In the genomic region with DNA sequence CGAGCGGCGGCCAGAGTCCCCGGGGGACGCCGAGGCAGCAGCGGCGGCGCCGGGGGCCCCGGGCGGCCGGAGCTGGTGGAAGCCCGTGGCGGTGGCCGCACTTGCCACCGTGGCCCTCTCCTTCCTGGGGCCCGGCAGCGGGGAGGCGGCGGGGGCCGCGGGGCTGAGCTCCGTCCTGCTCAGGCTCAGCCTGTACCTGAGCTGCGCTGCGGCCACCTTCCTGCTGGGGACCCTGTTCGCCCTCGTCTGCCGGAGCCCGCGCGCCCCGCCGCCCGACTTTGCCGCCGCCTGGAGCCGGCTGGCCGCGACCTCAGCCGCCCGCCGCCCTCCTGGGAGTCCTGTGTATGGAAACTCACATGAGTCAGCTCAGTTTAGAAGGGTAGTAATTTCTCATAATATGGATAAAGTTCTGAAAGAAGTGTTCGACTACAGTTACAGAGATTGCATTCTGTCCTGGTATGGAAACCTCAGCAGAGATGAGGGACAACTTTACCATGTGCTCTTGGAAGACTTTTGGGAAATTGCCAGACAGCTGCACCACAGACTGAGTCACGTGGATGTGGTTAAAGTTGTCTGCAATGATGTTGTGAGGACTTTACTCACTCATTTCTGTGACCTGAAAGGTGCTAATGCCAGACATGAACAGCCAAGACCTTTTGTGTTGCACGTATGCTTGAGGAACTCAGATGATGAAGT, we compare ENCODE assay signal across 7 cellular contexts.
A peak's percentile ranks its signal among the peaks of the same experiment; 100 is the strongest.
DNase-seq lines count a peak whose midpoint lies in the region; ATAC-seq and TF ChIP-seq lines count a peak whose summit lies in the region.
"Not testable (repeated sequence)": the region's sequence is repeated elsewhere in the genome, so short reads cannot be mapped to it uniquely, and the experiment has no call there.

No MANE protein-coding gene starts in this region.

- H3K36me3 ChIP-seq in colonic mucosa, result not testable (repeated sequence)

- TF ChIP-seq CTCF in colonic mucosa (IDR thresholded peaks at IDR 0.05), result not testable (repeated sequence)

- intact Hi-C loops in colonic mucosa (cut with DNase I), result loop anchor here (10.0 kb wide), 1 partner anchor 58 kb away; no protein-coding TSS in a partner anchor

- ATAC-seq in GM18909 (IDR thresholded peaks at IDR 0.05; ENCODE audit: poor library complexity, unreplicated experiment) (peak; percentile 54), HG03039 (IDR thresholded peaks at IDR 0.05; ENCODE audit: unreplicated experiment) (peak; percentile 42)

- peak overlapping the region; percentile 32 for H3K27ac ChIP-seq in colonic mucosa
- peak overlapping the region in 17 of 21 experiments; percentile 12 to 77 (median 63) for H3K27ac ChIP-seq in skin epidermis

- not testable (repeated sequence) for H3K9me3 ChIP-seq in colonic mucosa

- H3K4me3 ChIP-seq in colonic mucosa (peak overlapping the region; percentile 40), skin epidermis (peak overlapping the region; percentile 23 to 51 (median 43))

- DNase-seq in NCI-H2227 treated with DMSO at 0.1 percent for 48 hours (lab: John Stamatoyannopoulos, UW), result peak; percentile 24
- DNase-seq in activated CD4-positive, alpha-beta T cell treated with anti-CD3 and anti-CD28 coated beads, Interleukin-2, amount 50 U/mL, for 48 hours, result peak; percentile 37 to 53
- DNase-seq in colonic mucosa, result peak; percentile 37
- DNase-seq in islet precursor cell, result peak; percentile 86

- H3K9ac ChIP-seq in colonic mucosa (ENCODE audit: low read depth in 2 of 2, low read length in 2 of 2), result peak overlapping the region in 1 of 2 donors; percentile 17

- not testable (repeated sequence) for H3K27me3 ChIP-seq in colonic mucosa

- not testable (repeated sequence) for H3K4me1 ChIP-seq in colonic mucosa

Comparison
In these comparisons a context has a peak if more than half of its experiments do, and no peak if none do; other contexts are left out.
1. Peak in every context shown above with its lines: DNase-seq, ATAC-seq, H3K4me3 ChIP-seq and H3K27ac ChIP-seq.
2. DNase-seq: peak in every context shown above with its lines; median percentile 86 in islet precursor cell; 45 in activated CD4-positive, alpha-beta T cell treated with anti-CD3 and anti-CD28 coated beads, Interleukin-2, amount 50 U/mL, for 48 hours; 37 in colonic mucosa; 24 in NCI-H2227 treated with DMSO at 0.1 percent for 48 hours.